2 cellular contexts compared by ENCODE assay signal in the genomic region with DNA sequence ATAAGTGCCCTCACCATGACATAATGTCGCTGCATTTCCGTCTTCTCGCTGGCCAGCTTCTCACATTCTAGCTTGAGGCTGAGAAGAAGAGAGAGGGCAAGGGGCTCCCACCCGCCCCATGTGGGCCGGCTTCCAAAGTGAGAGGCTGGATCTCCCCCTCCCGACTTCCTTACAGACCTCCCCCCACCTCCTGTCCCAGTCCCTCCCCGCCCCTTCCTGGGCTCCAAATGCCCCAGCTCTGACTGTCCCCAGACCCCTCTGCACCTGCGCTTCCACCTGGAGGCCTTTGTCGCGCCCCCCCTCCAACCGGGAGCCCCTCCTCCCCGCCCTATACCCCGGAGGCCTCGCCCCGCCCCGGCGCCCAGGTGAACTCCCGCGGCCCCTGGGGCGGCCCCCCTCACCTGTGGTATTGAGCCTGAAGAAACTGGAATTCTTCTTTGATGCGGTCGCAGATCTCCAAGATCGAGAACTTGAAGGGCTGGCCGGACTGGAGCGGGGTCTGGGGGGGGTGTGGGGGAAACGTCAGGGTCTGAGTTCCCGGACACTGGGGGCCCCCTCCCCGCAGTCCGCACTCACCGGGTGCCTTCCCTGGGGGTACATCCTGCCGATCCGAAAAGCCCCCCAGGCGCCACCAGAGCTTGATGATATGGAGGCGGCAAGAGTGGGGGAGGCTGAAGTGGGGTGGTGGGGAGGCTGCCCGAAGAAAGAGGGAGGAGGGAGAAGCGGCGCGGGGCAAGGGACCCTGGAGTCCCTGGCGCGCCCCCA.
TF ChIP-seq lines count a peak whose summit lies in the region.

No MANE protein-coding gene starts in this region.

TF ChIP-seq in K562, 482 proteins besides CTCF, POLR2A, EP300 and RAD21:
- TF ChIP-seq ZBTB7A (IDR thresholded peaks at IDR 0.05; ENCODE audit: borderline replicate concordance, control insufficient read depth, low read depth, low read length) (peak; percentile 79), TOE1 (IDR thresholded peaks at IDR 0.05; ENCODE audit: borderline replicate concordance) (no peak), TOE1 (CRISPR knock-in tag; IDR thresholded peaks at IDR 0.05; ENCODE audit: borderline replicate concordance, low read depth) (no peak), IRF2 (CRISPR knock-in tag; IDR thresholded peaks at IDR 0.05) (no peak), KLF13 (tag; IDR thresholded peaks at IDR 0.05; ENCODE audit: borderline replicate concordance, low read depth) (no peak), ZNF263 (CRISPR knock-in tag; IDR thresholded peaks at IDR 0.05; ENCODE audit: borderline replicate concordance) (peak; percentile 93), SMARCE1 (IDR thresholded peaks at IDR 0.05) (no peak)
- TF ChIP-seq, protein P1, sequence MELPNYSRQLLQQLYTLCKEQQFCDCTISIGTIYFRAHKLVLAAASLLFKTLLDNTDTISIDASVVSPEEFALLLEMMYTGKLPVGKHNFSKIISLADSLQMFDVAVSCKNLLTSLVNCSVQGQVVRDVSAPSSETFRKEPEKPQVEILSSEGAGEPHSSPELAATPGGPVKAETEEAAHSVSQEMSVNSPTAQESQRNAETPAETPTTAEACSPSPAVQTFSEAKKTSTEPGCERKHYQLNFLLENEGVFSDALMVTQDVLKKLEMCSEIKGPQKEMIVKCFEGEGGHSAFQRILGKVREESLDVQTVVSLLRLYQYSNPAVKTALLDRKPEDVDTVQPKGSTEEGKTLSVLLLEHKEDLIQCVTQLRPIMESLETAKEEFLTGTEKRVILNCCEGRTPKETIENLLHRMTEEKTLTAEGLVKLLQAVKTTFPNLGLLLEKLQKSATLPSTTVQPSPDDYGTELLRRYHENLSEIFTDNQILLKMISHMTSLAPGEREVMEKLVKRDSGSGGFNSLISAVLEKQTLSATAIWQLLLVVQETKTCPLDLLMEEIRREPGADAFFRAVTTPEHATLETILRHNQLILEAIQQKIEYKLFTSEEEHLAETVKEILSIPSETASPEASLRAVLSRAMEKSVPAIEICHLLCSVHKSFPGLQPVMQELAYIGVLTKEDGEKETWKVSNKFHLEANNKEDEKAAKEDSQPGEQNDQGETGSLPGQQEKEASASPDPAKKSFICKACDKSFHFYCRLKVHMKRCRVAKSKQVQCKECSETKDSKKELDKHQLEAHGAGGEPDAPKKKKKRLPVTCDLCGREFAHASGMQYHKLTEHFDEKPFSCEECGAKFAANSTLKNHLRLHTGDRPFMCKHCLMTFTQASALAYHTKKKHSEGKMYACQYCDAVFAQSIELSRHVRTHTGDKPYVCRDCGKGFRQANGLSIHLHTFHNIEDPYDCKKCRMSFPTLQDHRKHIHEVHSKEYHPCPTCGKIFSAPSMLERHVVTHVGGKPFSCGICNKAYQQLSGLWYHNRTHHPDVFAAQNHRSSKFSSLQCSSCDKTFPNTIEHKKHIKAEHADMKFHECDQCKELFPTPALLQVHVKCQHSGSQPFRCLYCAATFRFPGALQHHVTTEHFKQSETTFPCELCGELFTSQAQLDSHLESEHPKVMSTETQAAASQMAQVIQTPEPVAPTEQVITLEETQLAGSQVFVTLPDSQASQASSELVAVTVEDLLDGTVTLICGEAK (IDR thresholded peaks at IDR 0.05), result peak; percentile 36; the same call in 1 of the 2 replicates
- TF ChIP-seq, protein P1 (CRISPR knock-in tag; IDR thresholded peaks at IDR 0.05), result no peak
- TF ChIP-seq, protein P2, sequence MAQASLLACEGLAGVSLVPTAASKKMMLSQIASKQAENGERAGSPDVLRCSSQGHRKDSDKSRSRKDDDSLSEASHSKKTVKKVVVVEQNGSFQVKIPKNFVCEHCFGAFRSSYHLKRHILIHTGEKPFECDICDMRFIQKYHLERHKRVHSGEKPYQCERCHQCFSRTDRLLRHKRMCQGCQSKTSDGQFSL (CRISPR knock-in tag; IDR thresholded peaks at IDR 0.05), result 0 out of 2 replicates have a peak, but pooled peaks have one; percentile 18
- TF ChIP-seq, protein P2 (tag; IDR thresholded peaks at IDR 0.05), result no peak

TF ChIP-seq in HepG2, 621 proteins besides CTCF, POLR2A, EP300 and RAD21:
- no peak for TF ChIP-seq SP5 (CRISPR knock-in tag; IDR thresholded peaks at IDR 0.05; ENCODE audit: borderline replicate concordance, low read depth)
- TF ChIP-seq ZNF598 (CRISPR knock-in tag; IDR thresholded peaks at IDR 0.05; ENCODE audit: borderline replicate concordance), result no peak
- TF ChIP-seq, protein P3, sequence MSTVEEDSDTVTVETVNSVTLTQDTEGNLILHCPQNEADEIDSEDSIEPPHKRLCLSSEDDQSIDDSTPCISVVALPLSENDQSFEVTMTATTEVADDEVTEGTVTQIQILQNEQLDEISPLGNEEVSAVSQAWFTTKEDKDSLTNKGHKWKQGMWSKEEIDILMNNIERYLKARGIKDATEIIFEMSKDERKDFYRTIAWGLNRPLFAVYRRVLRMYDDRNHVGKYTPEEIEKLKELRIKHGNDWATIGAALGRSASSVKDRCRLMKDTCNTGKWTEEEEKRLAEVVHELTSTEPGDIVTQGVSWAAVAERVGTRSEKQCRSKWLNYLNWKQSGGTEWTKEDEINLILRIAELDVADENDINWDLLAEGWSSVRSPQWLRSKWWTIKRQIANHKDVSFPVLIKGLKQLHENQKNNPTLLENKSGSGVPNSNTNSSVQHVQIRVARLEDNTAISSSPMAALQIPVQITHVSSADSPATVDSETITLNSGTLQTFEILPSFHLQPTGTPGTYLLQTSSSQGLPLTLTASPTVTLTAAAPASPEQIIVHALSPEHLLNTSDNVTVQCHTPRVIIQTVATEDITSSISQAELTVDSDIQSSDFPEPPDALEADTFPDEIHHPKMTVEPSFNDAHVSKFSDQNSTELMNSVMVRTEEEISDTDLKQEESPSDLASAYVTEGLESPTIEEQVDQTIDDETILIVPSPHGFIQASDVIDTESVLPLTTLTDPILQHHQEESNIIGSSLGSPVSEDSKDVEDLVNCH (CRISPR knock-in tag; IDR thresholded peaks at IDR 0.05), result no peak
